13 cellular contexts compared by ENCODE assay signal in genomic region chr2:28047698-28048097, GRCh38.
DNase-seq lines count a peak whose midpoint lies in the region; ATAC-seq lines count a peak whose summit lies in the region.
"Had no signal": no experiment of that assay in that cellular context is flagged by ENCODE, and none has a peak within 500 bp of the region (broad histone marks: within the 10 kb centered on the region; RNA-seq: fewer than 3 reads in every experiment).

No MANE protein-coding gene starts in this region.

- ATAC-seq in HG03196 (IDR thresholded peaks at IDR 0.05; ENCODE audit: unreplicated experiment) = no peak

- DNase-seq in GM03348 (ENCODE audit: low spot score) = peak; percentile 72
- peak; percentile 57 to 72 for DNase-seq in NOMO-1 (lab: John Stamatoyannopoulos, UW; ENCODE audit: unreplicated experiment in 2 of 2)
- peak; percentile 27 for DNase-seq in dermis blood vessel endothelial cell
- DNase-seq in renal cortical epithelial cell (ENCODE audit: low read depth) = peak; percentile 56
- DNase-seq in NCI-H187 treated with DMSO at 0.1 percent for 48 hours (lab: John Stamatoyannopoulos, UW) = no peak
- DNase-seq in effector CD4-positive, alpha-beta T cell = no peak
- no peak for DNase-seq in NCI-H345 treated with DMSO at 0.1 percent for 48 hours (lab: John Stamatoyannopoulos, UW; ENCODE audit: unreplicated experiment)
- DNase-seq: activated CD4-positive, alpha-beta memory T cell treated with anti-CD3 and anti-CD28 coated beads for 36 hours; activated naive CD4-positive, alpha-beta T cell treated with anti-CD3 and anti-CD28 coated beads, Interleukin-2, amount 50 U/mL, for 16 hours; dorsolateral prefrontal cortex; hippocampal formation; NCI-H345 had no signal

Comparison
In these comparisons a context has a peak if more than half of its experiments do, and no peak if none do; other contexts are left out.
1. DNase-seq: peak in GM03348 (single experiment), NOMO-1 (2 of 2), dermis blood vessel endothelial cell (single experiment) and renal cortical epithelial cell (single experiment); none in NCI-H187 treated with DMSO at 0.1 percent for 48 hours (single experiment), effector CD4-positive, alpha-beta T cell (single experiment) and NCI-H345 treated with DMSO at 0.1 percent for 48 hours (single experiment).